17 cellular contexts compared by ENCODE assay signal in the genomic region with DNA sequence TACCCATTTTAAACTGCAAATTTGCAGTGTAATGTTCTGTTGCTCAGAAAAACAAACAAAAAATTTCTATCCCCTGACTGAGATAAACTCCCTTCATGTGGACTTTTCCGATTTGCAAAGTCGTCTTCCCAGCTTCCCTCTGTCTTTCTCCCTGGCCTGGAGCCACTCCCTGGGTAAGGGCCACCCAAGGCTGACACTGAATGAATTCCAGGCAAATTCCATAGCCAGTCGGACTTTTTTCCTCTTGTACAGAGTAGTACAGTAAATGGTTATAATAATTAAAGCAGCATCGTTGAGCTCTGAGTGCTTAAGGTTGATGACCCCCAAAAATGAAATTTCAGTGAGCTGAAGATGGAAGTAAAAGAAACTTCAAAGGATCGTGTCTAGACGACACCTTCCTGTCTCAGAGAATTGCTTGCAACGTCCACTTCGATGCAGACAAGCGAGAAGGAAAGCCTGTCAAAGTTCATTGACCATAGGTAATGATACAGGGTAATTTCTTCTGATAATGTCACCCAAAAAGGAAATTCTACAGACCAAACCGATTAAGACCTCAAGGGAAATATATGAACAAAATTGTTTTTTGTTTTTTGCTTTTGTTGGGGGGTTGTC. TPM values are rescaled to one million over a fixed set of nuclear protein-coding genes. Genes with fewer than 3 reads are reported as not detected.
A peak's percentile ranks its signal among the peaks of the same experiment; 100 is the strongest.
DNase-seq lines count a peak whose midpoint lies in the region; ATAC-seq and TF ChIP-seq lines count a peak whose summit lies in the region.
"Had no signal": no experiment of that assay in that cellular context is flagged by ENCODE, and none has a peak within 500 bp of the region (broad histone marks: within the 10 kb centered on the region; RNA-seq: fewer than 3 reads in every experiment).

No MANE protein-coding gene starts in this region.

- H3K27ac Mint-ChIP-seq in HFFc6 = no peak overlapping the region
- peak overlapping the region; percentile 33 for H3K27ac Mint-ChIP-seq in nephron progenitor cell
- no peak overlapping the region for H3K27ac Mint-ChIP-seq in activated CD8-positive, alpha-beta memory T cell treated with anti-CD3 and anti-CD28 coated beads, Interleukin-2, amount 10 ng/mL, durations not matched to agents 7 days and 5 days

- H3K36me3 Mint-ChIP-seq in HFFc6 (ENCODE audit: low read depth) (no peaks in the 10 kb centered on the region), nephron progenitor cell (ENCODE audit: low read depth) (no peaks in the 10 kb centered on the region)
- no peaks in the 10 kb centered on the region for H3K36me3 Mint-ChIP-seq in activated CD8-positive, alpha-beta memory T cell treated with anti-CD3 and anti-CD28 coated beads, Interleukin-2, amount 10 ng/mL, durations not matched to agents 7 days and 5 days

- DNase-seq in Caki2 (ENCODE audit: low read depth) (peak; percentile 40), HFFc6 (no peak), RPMI7951 (ENCODE audit: low read depth) (peak; percentile 69), nephron progenitor cell (no peak), left colon (no peak), NCI-H82 (lab: John Stamatoyannopoulos, UW) (no peak)
- DNase-seq in activated CD8-positive, alpha-beta memory T cell treated with anti-CD3 and anti-CD28 coated beads, Interleukin-2, amount 10 ng/mL, durations not matched to agents 7 days and 5 days = no peak
- DNase-seq in activated CD4-positive, CD25-positive, alpha-beta regulatory T cell (lab: John Stamatoyannopoulos, UW) = no peak
- DNase-seq: DMS153, NCI-H1092 treated with DMSO at 0.1 percent for 48 hours, NCI-H1694 treated with DMSO at 0.1 percent for 48 hours, NCI-H446, NCI-H748 treated with DMSO at 0.1 percent for 48 hours, SHP77 treated with DMSO at 0.1 percent for 48 hours had no signal

- intact Hi-C loops in left colon (cut with DNase I, micrococcal nuclease) = no loop called here

- no peaks in the 10 kb centered on the region for H3K9me3 Mint-ChIP-seq in HFFc6
- no peaks in the 10 kb centered on the region for H3K9me3 Mint-ChIP-seq in nephron progenitor cell
- H3K9me3 Mint-ChIP-seq in activated CD8-positive, alpha-beta memory T cell treated with anti-CD3 and anti-CD28 coated beads, Interleukin-2, amount 10 ng/mL, durations not matched to agents 7 days and 5 days (ENCODE audit: low read depth) = no peaks in the 10 kb centered on the region

- CTCF ChIA-PET in activated CD8-positive, alpha-beta memory T cell treated with anti-CD3 and anti-CD28 coated beads, Interleukin-2, amount 10 ng/mL, durations not matched to agents 7 days and 5 days (lab: Charles Lee) = no interaction called here

- peaks cover 4% of the 10 kb centered on the region; the same call in 1 of the 2 replicates for H3K4me1 Mint-ChIP-seq in HFFc6 (ENCODE audit: low read depth)
- H3K4me1 Mint-ChIP-seq in nephron progenitor cell = peaks cover 4% of the 10 kb centered on the region
- H3K4me1 Mint-ChIP-seq in activated CD8-positive, alpha-beta memory T cell treated with anti-CD3 and anti-CD28 coated beads, Interleukin-2, amount 10 ng/mL, durations not matched to agents 7 days and 5 days = no peaks in the 10 kb centered on the region

- H3K4me3 Mint-ChIP-seq in HFFc6 (peak overlapping the region; percentile 61), nephron progenitor cell (no peak overlapping the region)
- H3K4me3 Mint-ChIP-seq in activated CD8-positive, alpha-beta memory T cell treated with anti-CD3 and anti-CD28 coated beads, Interleukin-2, amount 10 ng/mL, durations not matched to agents 7 days and 5 days = no peak overlapping the region

- TF ChIP-seq CTCF in HFFc6 (IDR thresholded peaks at IDR 0.05) (no peak), nephron progenitor cell (IDR thresholded peaks at IDR 0.05) (no peak)

- no peaks in the 10 kb centered on the region for H3K27me3 Mint-ChIP-seq in HFFc6 (ENCODE audit: insufficient read depth)
- peaks cover 4% of the 10 kb centered on the region for H3K27me3 Mint-ChIP-seq in nephron progenitor cell (ENCODE audit: low read depth, poor library complexity)
- no peaks in the 10 kb centered on the region for H3K27me3 Mint-ChIP-seq in activated CD8-positive, alpha-beta memory T cell treated with anti-CD3 and anti-CD28 coated beads, Interleukin-2, amount 10 ng/mL, durations not matched to agents 7 days and 5 days

- no peak for ATAC-seq in left colon
- ATAC-seq in activated CD8-positive, alpha-beta memory T cell treated with anti-CD3 and anti-CD28 coated beads, Interleukin-2, amount 10 ng/mL, durations not matched to agents 7 days and 5 days = no peak
- ATAC-seq: GM12878 had no signal

- in situ Hi-C loops in Caki2 (cut with HindIII; ENCODE audit: low pct_unique_long_range_greater_than_20kb, low sequenced_read_pairs) = no loop called here

RNA-seq across cellular contexts. Expression of gene LHX8, which starts 33.6 kb away (rescaled TPM):
- total RNA-seq in Caki2 (2014; rRNA removed; shearing (Covaris generic); ENCODE audit: low replicate concordance) = not detected in 2 replicates
- total RNA-seq in HFFc6 (2021; fragmentation: NEBNext Ultra II Directional; extraction: Animal tissue kit (Norgen Biotek cat#: 25700)) = not detected
- total RNA-seq in RPMI7951 (2014; rRNA removed; shearing (Covaris generic)) = 8.6 and 9.0 TPM in 2 replicates
- not detected for total RNA-seq in left colon
- total RNA-seq in activated CD8-positive, alpha-beta memory T cell treated with anti-CD3 and anti-CD28 coated beads, Interleukin-2, amount 10 ng/mL, durations not matched to agents 7 days and 5 days = not detected
- total RNA-seq: G401, GM12878, HT-29 had no signal

Comparison
In these comparisons a context has a peak if more than half of its experiments do, and no peak if none do; other contexts are left out.
1. DNase-seq: peak in Caki2 (single experiment) and RPMI7951 (single experiment); none in HFFc6 (single experiment), nephron progenitor cell (single experiment), left colon (0 of 2), activated CD8-positive, alpha-beta memory T cell treated with anti-CD3 and anti-CD28 coated beads, Interleukin-2, amount 10 ng/mL, durations not matched to agents 7 days and 5 days (single experiment), activated CD4-positive, CD25-positive, alpha-beta regulatory T cell (0 of 4) and NCI-H82 (single experiment).